ENCODE assay signal across 16 cellular contexts in genomic region chr16:49632111-49632797, GRCh38.
DNase-seq lines count a peak whose midpoint lies in the region; TF ChIP-seq lines count a peak whose summit lies in the region.
"Had no signal": no experiment of that assay in that cellular context is flagged by ENCODE, and none has a peak within 500 bp of the region (broad histone marks: within the 10 kb centered on the region; RNA-seq: fewer than 3 reads in every experiment).

No MANE protein-coding gene starts in this region.

- DNase-seq in GM12865 (ENCODE audit: low read depth) (peak; percentile 18), adipocyte (ENCODE audit: low read depth) (no peak), islet precursor cell (peak; percentile 26), smooth muscle cell (lab: John Stamatoyannopoulos, UW; ENCODE audit: unreplicated experiment) (no peak), thyroid gland (no peak), ureter (ENCODE audit: low spot score) (no peak)
- no peak for DNase-seq in activated CD4-positive, alpha-beta T cell treated with anti-CD3 and anti-CD28 coated beads, Interleukin-2, amount 10 ng/mL, durations not matched to agents 24 days and 14 days
- DNase-seq: HCEC 1CT; NCI-H2107; NCI-H69; NK-92 treated with Interleukin-12 subunit alpha and Interleukin-12 subunit beta, amount 100 ng/mL, for 24 hours; OCI-M1 had no signal

- intact Hi-C loops in thyroid gland (cut with DNase I) = no loop called here
- intact Hi-C loops in activated CD4-positive, alpha-beta T cell treated with anti-CD3 and anti-CD28 coated beads, Interleukin-2, amount 10 ng/mL, durations not matched to agents 24 days and 14 days (cut with micrococcal nuclease) = no loop called here

- H3F3A ChIP-seq in smooth muscle cell (ENCODE audit: low read depth) = no peaks in the 10 kb centered on the region

- H3K79me2 ChIP-seq in smooth muscle cell (ENCODE audit: low read depth) = no peaks in the 10 kb centered on the region

- no peaks in the 10 kb centered on the region for H3K36me3 Mint-ChIP-seq in activated CD4-positive, alpha-beta T cell treated with anti-CD3 and anti-CD28 coated beads, Interleukin-2, amount 10 ng/mL, durations not matched to agents 24 days and 14 days (ENCODE audit: low read depth)
- H3K36me3 Mint-ChIP-seq: CD14-positive monocyte had no signal

- TF ChIP-seq CTCF in GM12865 (IDR thresholded peaks at IDR 0.05; ENCODE audit: insufficient read depth, low read depth, low read length, missing control alignments) = no peak
- no peak for TF ChIP-seq CTCF in smooth muscle cell (IDR thresholded peaks at IDR 0.05; ENCODE audit: borderline replicate concordance, insufficient read depth, poor library complexity, severe bottlenecking)
- TF ChIP-seq CTCF in thyroid gland (IDR thresholded peaks at IDR 0.05) = no peak

- H2AFZ ChIP-seq in smooth muscle cell (ENCODE audit: low read depth) = no peak overlapping the region

- no peak overlapping the region for H3K27ac Mint-ChIP-seq in activated CD4-positive, alpha-beta T cell treated with anti-CD3 and anti-CD28 coated beads, Interleukin-2, amount 10 ng/mL, durations not matched to agents 24 days and 14 days

- no peak for TF ChIP-seq POLR2A in thyroid gland (IDR thresholded peaks at IDR 0.05)

- no peaks in the 10 kb centered on the region for H4K20me1 ChIP-seq in smooth muscle cell (ENCODE audit: low read depth)

- H3K36me3 ChIP-seq in adipocyte (ENCODE audit: control insufficient read depth, insufficient read depth, low read length, severe bottlenecking) (peaks cover 26% of the 10 kb centered on the region), smooth muscle cell (ENCODE audit: low read depth) (no peaks in the 10 kb centered on the region), thyroid gland (peaks cover 0 to 4% of the 10 kb centered on the region in 2 donors)
- H3K36me3 ChIP-seq: SJSA1 had no signal

- H3K9me3 ChIP-seq in adipocyte (ENCODE audit: control insufficient read depth, low read length) = peaks cover 15% of the 10 kb centered on the region
- no peaks in the 10 kb centered on the region for H3K9me3 ChIP-seq in smooth muscle cell (replicated peaks; ENCODE audit: low read depth)
- H3K9me3 ChIP-seq in thyroid gland = no peaks in the 10 kb centered on the region
- H3K9me3 ChIP-seq: Caco-2, SJSA1 had no signal

- no peaks in the 10 kb centered on the region for H3K27me3 Mint-ChIP-seq in activated CD4-positive, alpha-beta T cell treated with anti-CD3 and anti-CD28 coated beads, Interleukin-2, amount 10 ng/mL, durations not matched to agents 24 days and 14 days

- H3K4me3 Mint-ChIP-seq in activated CD4-positive, alpha-beta T cell treated with anti-CD3 and anti-CD28 coated beads, Interleukin-2, amount 10 ng/mL, durations not matched to agents 24 days and 14 days = no peak overlapping the region
- H3K4me3 Mint-ChIP-seq: CD14-positive monocyte had no signal

- H3K4me2 ChIP-seq in smooth muscle cell = no peak overlapping the region

- no peak overlapping the region for H3K4me3 ChIP-seq in GM12865 (ENCODE audit: low read depth, low read length)
- H3K4me3 ChIP-seq in adipocyte (ENCODE audit: low read length) = no peak overlapping the region
- H3K4me3 ChIP-seq in smooth muscle cell = no peak overlapping the region
- H3K4me3 ChIP-seq in thyroid gland (replicated peaks in 1 of 3) = no peak overlapping the region
- H3K4me3 ChIP-seq: SJSA1 had no signal

- no peaks in the 10 kb centered on the region for H3K9me3 Mint-ChIP-seq in activated CD4-positive, alpha-beta T cell treated with anti-CD3 and anti-CD28 coated beads, Interleukin-2, amount 10 ng/mL, durations not matched to agents 24 days and 14 days

- H3K27ac ChIP-seq in smooth muscle cell (ENCODE audit: low read depth) = peak overlapping the region; percentile 31
- H3K27ac ChIP-seq in thyroid gland = no peak overlapping the region
- H3K27ac ChIP-seq: RWPE1, SJSA1 had no signal

- 95% methylated on average over 8 of the region's 8 CpGs for WGBS in smooth muscle cell (ENCODE audit: low lambda C conversion rate)
- WGBS in thyroid gland, 2 donors = 92 to 97% methylated on average over 4 to 7 of the region's 8 CpGs

- H3K27me3 ChIP-seq in adipocyte (replicated peaks; ENCODE audit: control insufficient read depth, insufficient read depth, low read length) (no peaks in the 10 kb centered on the region), smooth muscle cell (ENCODE audit: low read depth) (no peaks in the 10 kb centered on the region), thyroid gland (no peaks in the 10 kb centered on the region)
- H3K27me3 ChIP-seq: SJSA1 had no signal

- H3K4me1 ChIP-seq in adipocyte (ENCODE audit: control insufficient read depth, insufficient read depth, low read length) = peaks cover 12% of the 10 kb centered on the region
- peaks cover 3% of the 10 kb centered on the region for H3K4me1 ChIP-seq in smooth muscle cell (ENCODE audit: low read depth)
- peaks cover 0 to 8% of the 10 kb centered on the region in 2 donors for H3K4me1 ChIP-seq in thyroid gland
- H3K4me1 ChIP-seq: Caco-2 had no signal

- H3K9ac ChIP-seq in adipocyte (ENCODE audit: low read length) (peak overlapping the region; percentile 37), smooth muscle cell (ENCODE audit: low read depth) (no peak overlapping the region)

- H3K4me1 Mint-ChIP-seq in activated CD4-positive, alpha-beta T cell treated with anti-CD3 and anti-CD28 coated beads, Interleukin-2, amount 10 ng/mL, durations not matched to agents 24 days and 14 days = no peaks in the 10 kb centered on the region
- H3K4me1 Mint-ChIP-seq: CD14-positive monocyte had no signal

Comparison
In these comparisons a context has a peak if more than half of its experiments do, and no peak if none do; other contexts are left out.
1. DNase-seq: peak in GM12865 (single experiment) and islet precursor cell (single experiment); none in adipocyte (single experiment), smooth muscle cell (single experiment), thyroid gland (0 of 2), ureter (single experiment) and activated CD4-positive, alpha-beta T cell treated with anti-CD3 and anti-CD28 coated beads, Interleukin-2, amount 10 ng/mL, durations not matched to agents 24 days and 14 days (single experiment).